In genomic region chr7:73578342-73579124, GRCh38 we compare ENCODE assay signal across 1 cellular context.
A peak's percentile ranks its signal among the peaks of the same experiment; 100 is the strongest.
TF ChIP-seq lines count a peak whose summit lies in the region.

TBL2 (minus strand) TSS chr7:73578579; CDS start chr7:73578549, 30 bp downstream.

TF ChIP-seq in GM23338, 12 proteins besides CTCF, POLR2A, EP300 and RAD21 (continued from another document):
- TF ChIP-seq ZNF462 (CRISPR knock-in tag; IDR thresholded peaks at IDR 0.05) (no peak), NANOG (IDR thresholded peaks at IDR 0.05; ENCODE audit: borderline replicate concordance) (no peak), EZH2 (IDR thresholded peaks at IDR 0.05; ENCODE audit: low read depth, unreplicated experiment) (no peak), ZNF331 (CRISPR knock-in tag; IDR thresholded peaks at IDR 0.05; ENCODE audit: low read depth) (no peak), ZNF114 (CRISPR knock-in tag; IDR thresholded peaks at IDR 0.05) (no peak), ETS1 (IDR thresholded peaks at IDR 0.05) (0 out of 2 replicates have a peak, but pooled peaks have one; percentile 27)
TF ChIP-seq in GM23338: peak in this region for 2.
